In the genomic region with DNA sequence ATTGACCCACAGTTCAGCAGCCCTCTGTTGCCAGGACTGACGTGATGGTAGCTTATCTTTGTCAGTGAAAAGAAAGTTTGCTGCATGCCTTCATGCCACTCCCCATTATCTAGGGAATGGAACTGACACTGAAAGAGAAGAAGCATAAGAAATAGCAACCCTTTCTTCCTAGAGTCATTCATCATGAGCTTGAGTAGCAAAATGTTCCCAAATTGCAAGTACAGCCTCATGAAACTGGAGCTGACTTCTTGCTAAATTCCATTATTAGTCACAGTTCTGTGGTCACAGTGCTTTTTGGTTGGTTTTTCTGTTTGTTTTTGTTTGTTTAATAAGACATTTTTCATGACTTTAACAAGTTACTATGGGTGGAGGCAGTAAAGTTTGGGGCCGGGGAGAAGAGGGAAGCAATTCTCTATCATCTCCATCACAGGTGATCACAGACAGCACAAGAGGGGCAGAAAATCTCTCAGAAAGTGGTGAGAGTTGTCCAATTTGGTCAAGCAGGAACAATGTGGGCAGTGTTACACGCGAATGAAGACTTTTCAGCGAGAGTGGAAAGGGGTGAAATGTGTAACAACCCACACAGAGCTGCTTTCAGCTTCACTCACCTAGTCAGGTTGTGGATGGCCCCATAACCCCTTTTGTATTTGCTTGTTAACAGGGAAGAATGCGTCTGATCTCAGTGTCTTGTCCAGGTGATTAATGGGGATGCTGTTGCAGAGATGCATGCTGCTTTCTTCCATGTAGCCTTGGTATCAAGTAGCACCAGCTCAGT, we compare ENCODE assay signal across 1 cellular context.
TF ChIP-seq lines count a peak whose summit lies in the region.

No MANE protein-coding gene starts in this region.

TF ChIP-seq in GM12878, 131 proteins besides CTCF, POLR2A, EP300 and RAD21 (continued from another document and continues in another):
- TF ChIP-seq BCLAF1 (IDR thresholded peaks at IDR 0.05) (no peak), ESRRA (IDR thresholded peaks at IDR 0.05; ENCODE audit: low read length) (no peak), MTA2 (IDR thresholded peaks at IDR 0.05; ENCODE audit: low read depth) (peak; percentile 82), POLR2AphosphoS5 (IDR thresholded peaks at IDR 0.05; ENCODE audit: low read length) (no peak), ZBED1 (IDR thresholded peaks at IDR 0.05; ENCODE audit: borderline replicate concordance) (no peak), SMC3 (IDR thresholded peaks at IDR 0.05; ENCODE audit: borderline replicate concordance, low read length) (peak; percentile 30; the same call in 1 of the 2 replicates), SIX5 (IDR thresholded peaks at IDR 0.05; ENCODE audit: low read depth, low read length, severe bottlenecking) (no peak), SIN3A (IDR thresholded peaks at IDR 0.05; ENCODE audit: low read depth, low read length) (no peak), SP1 (IDR thresholded peaks at IDR 0.05; ENCODE audit: low read depth, low read length) (no peak), KAT2A (conservative IDR thresholded peaks at IDR 0.05; ENCODE audit: control insufficient read depth, low read depth, low read length) (no peak), HCFC1 (IDR thresholded peaks at IDR 0.05; ENCODE audit: low read length) (no peak), E4F1 (IDR thresholded peaks at IDR 0.05; ENCODE audit: borderline replicate concordance, partially characterized antibody) (no peak), NBN (IDR thresholded peaks at IDR 0.05) (0 out of 2 replicates have a peak, but pooled peaks have one; percentile 33), RFX5 (IDR thresholded peaks at IDR 0.05; ENCODE audit: low read depth, low read length) (no peak), PBX3 (IDR thresholded peaks at IDR 0.05; ENCODE audit: insufficient replicate concordance, low read depth, low read length) (peak; percentile 60), ZNF274 (IDR thresholded peaks at IDR 0.05; ENCODE audit: insufficient read depth, insufficient read length) (no peak), MLLT1 (IDR thresholded peaks at IDR 0.05) (peak; percentile 31; the same call in 1 of the 2 replicates), STAT3 (IDR thresholded peaks at IDR 0.05; ENCODE audit: low read depth, low read length) (no peak), ZNF622 (IDR thresholded peaks at IDR 0.05) (no peak), DPF2 (IDR thresholded peaks at IDR 0.05) (peak; percentile 86), MYC (IDR thresholded peaks at IDR 0.05; ENCODE audit: insufficient read depth, insufficient read length, insufficient replicate concordance, low read length, severe bottlenecking) (no peak), POLR2AphosphoS2 (IDR thresholded peaks at IDR 0.05; ENCODE audit: low read depth, low read length) (no peak), ZZZ3 (IDR thresholded peaks at IDR 0.05; ENCODE audit: control insufficient read depth, insufficient read length, low read depth) (no peak), SRF (IDR thresholded peaks at IDR 0.05; ENCODE audit: low read depth in 2 of 2, low read length in 2 of 2) (peak in 1 of 2 experiments; percentile 84; a peak in 2 of 4 replicates), ATF3 (IDR thresholded peaks at IDR 0.05; ENCODE audit: borderline replicate concordance, extremely low read depth, low read depth, low read length) (no peak), MEF2A (IDR thresholded peaks at IDR 0.05; ENCODE audit: insufficient read depth, low read depth, low read length) (0 out of 2 replicates have a peak, but pooled peaks have one; percentile 7)
- TF ChIP-seq, protein P1, sequence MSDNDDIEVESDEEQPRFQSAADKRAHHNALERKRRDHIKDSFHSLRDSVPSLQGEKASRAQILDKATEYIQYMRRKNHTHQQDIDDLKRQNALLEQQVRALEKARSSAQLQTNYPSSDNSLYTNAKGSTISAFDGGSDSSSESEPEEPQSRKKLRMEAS (IDR thresholded peaks at IDR 0.05; ENCODE audit: low read depth, low read length) = no peak
- TF ChIP-seq, protein P2, sequence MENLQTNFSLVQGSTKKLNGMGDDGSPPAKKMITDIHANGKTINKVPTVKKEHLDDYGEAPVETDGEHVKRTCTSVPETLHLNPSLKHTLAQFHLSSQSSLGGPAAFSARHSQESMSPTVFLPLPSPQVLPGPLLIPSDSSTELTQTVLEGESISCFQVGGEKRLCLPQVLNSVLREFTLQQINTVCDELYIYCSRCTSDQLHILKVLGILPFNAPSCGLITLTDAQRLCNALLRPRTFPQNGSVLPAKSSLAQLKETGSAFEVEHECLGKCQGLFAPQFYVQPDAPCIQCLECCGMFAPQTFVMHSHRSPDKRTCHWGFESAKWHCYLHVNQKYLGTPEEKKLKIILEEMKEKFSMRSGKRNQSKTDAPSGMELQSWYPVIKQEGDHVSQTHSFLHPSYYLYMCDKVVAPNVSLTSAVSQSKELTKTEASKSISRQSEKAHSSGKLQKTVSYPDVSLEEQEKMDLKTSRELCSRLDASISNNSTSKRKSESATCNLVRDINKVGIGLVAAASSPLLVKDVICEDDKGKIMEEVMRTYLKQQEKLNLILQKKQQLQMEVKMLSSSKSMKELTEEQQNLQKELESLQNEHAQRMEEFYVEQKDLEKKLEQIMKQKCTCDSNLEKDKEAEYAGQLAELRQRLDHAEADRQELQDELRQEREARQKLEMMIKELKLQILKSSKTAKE (IDR thresholded peaks at IDR 0.05; ENCODE audit: low read depth, poor library complexity, severe bottlenecking) = peak; percentile 35
- TF ChIP-seq, protein P3, sequence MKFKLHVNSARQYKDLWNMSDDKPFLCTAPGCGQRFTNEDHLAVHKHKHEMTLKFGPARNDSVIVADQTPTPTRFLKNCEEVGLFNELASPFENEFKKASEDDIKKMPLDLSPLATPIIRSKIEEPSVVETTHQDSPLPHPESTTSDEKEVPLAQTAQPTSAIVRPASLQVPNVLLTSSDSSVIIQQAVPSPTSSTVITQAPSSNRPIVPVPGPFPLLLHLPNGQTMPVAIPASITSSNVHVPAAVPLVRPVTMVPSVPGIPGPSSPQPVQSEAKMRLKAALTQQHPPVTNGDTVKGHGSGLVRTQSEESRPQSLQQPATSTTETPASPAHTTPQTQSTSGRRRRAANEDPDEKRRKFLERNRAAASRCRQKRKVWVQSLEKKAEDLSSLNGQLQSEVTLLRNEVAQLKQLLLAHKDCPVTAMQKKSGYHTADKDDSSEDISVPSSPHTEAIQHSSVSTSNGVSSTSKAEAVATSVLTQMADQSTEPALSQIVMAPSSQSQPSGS (IDR thresholded peaks at IDR 0.05; ENCODE audit: low read length) = peak; percentile 51
- TF ChIP-seq, protein P4, sequence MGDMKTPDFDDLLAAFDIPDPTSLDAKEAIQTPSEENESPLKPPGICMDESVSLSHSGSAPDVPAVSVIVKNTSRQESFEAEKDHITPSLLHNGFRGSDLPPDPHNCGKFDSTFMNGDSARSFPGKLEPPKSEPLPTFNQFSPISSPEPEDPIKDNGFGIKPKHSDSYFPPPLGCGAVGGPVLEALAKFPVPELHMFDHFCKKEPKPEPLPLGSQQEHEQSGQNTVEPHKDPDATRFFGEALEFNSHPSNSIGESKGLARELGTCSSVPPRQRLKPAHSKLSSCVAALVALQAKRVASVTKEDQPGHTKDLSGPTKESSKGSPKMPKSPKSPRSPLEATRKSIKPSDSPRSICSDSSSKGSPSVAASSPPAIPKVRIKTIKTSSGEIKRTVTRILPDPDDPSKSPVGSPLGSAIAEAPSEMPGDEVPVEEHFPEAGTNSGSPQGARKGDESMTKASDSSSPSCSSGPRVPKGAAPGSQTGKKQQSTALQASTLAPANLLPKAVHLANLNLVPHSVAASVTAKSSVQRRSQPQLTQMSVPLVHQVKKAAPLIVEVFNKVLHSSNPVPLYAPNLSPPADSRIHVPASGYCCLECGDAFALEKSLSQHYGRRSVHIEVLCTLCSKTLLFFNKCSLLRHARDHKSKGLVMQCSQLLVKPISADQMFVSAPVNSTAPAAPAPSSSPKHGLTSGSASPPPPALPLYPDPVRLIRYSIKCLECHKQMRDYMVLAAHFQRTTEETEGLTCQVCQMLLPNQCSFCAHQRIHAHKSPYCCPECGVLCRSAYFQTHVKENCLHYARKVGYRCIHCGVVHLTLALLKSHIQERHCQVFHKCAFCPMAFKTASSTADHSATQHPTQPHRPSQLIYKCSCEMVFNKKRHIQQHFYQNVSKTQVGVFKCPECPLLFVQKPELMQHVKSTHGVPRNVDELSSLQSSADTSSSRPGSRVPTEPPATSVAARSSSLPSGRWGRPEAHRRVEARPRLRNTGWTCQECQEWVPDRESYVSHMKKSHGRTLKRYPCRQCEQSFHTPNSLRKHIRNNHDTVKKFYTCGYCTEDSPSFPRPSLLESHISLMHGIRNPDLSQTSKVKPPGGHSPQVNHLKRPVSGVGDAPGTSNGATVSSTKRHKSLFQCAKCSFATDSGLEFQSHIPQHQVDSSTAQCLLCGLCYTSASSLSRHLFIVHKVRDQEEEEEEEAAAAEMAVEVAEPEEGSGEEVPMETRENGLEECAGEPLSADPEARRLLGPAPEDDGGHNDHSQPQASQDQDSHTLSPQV (IDR thresholded peaks at IDR 0.05) = no peak
- TF ChIP-seq, protein P5, sequence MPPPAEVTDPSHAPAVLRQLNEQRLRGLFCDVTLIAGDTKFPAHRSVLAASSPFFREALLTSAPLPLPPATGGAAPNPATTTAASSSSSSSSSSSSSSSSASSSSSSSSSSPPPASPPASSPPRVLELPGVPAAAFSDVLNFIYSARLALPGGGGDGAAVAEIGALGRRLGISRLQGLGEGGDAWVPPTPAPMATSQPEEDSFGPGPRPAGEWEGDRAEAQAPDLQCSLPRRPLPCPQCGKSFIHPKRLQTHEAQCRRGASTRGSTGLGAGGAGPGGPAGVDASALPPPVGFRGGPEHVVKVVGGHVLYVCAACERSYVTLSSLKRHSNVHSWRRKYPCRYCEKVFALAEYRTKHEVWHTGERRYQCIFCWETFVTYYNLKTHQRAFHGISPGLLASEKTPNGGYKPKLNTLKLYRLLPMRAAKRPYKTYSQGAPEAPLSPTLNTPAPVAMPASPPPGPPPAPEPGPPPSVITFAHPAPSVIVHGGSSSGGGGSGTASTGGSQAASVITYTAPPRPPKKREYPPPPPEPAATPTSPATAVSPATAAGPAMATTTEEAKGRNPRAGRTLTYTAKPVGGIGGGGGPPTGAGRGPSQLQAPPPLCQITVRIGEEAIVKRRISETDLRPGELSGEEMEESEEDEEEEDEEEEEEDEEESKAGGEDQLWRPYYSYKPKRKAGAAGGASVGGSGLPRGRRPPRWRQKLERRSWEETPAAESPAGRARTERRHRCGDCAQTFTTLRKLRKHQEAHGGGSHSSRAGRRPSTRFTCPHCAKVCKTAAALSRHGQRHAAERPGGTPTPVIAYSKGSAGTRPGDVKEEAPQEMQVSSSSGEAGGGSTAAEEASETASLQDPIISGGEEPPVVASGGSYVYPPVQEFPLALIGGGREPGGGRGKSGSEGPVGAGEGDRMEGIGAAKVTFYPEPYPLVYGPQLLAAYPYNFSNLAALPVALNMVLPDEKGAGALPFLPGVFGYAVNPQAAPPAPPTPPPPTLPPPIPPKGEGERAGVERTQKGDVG (CRISPR knock-in tag; IDR thresholded peaks at IDR 0.05) = no peak
